In genomic region chr21:40454057-40454456, GRCh38 we compare ENCODE assay signal across 23 cellular contexts.
"Had no signal": no experiment of that assay in that cellular context is flagged by ENCODE, and none has a peak within 500 bp of the region (broad histone marks: within the 10 kb centered on the region; RNA-seq: fewer than 3 reads in every experiment).

No MANE protein-coding gene starts in this region.

- H2AFZ ChIP-seq: neural progenitor cell had no signal

- ATAC-seq: left colon; left lung; lower lobe of right lung; naive thymus-derived CD8-positive, alpha-beta T cell; right cardiac atrium; stimulated activated effector memory CD8-positive, alpha-beta T cell treated with anti-CD3 and anti-CD28 coated beads, Interleukin-12 subunit alpha, Interleukin-12 subunit beta, amount 100 ng/mL, for 72 hours; upper lobe of right lung had no signal

- H3K36me3 ChIP-seq: left lung, lower lobe of right lung, neural progenitor cell, ovary, sigmoid colon, spleen, suprapubic skin, thoracic aorta, tibial artery, upper lobe of right lung had no signal

- H3K9me3 ChIP-seq: left lung, lower lobe of right lung, ovary, sigmoid colon, spleen, suprapubic skin, thoracic aorta, tibial artery, upper lobe of right lung had no signal

- H3K4me3 ChIP-seq: left lung, lower lobe of right lung, neural progenitor cell, ovary, sigmoid colon, spleen, suprapubic skin, thoracic aorta, tibial artery, upper lobe of right lung had no signal

- H3K27ac ChIP-seq: left lung, lower lobe of right lung, neural progenitor cell, ovary, sigmoid colon, spleen, suprapubic skin, thoracic aorta, tibial artery, upper lobe of right lung had no signal

- DNase-seq: hypothalamus; immature natural killer cell; kidney; left colon; left lung; lower lobe of right lung; mammary epithelial cell; mesenchymal stem cell; naive thymus-derived CD8-positive, alpha-beta T cell; ovary; right cardiac atrium; sigmoid colon; small intestine; spleen; stimulated activated CD4-positive, alpha-beta T cell treated with anti-CD3 and anti-CD28 coated beads, Interleukin-4, amount 100 ng/mL, for 24 hours; stimulated activated naive CD4-positive, alpha-beta T cell; tibial artery; trophoblast cell; upper lobe of right lung had no signal

- H3K27me3 ChIP-seq: left lung, neural progenitor cell, ovary, sigmoid colon, spleen, suprapubic skin, tibial artery, upper lobe of right lung had no signal

- H3K4me2 ChIP-seq: neural progenitor cell had no signal

- H3K9ac ChIP-seq: neural progenitor cell had no signal

- H3K4me1 ChIP-seq: left lung, lower lobe of right lung, neural progenitor cell, sigmoid colon, spleen, suprapubic skin, tibial artery, upper lobe of right lung had no signal
